21 cellular contexts compared by ENCODE assay signal in the genomic region with DNA sequence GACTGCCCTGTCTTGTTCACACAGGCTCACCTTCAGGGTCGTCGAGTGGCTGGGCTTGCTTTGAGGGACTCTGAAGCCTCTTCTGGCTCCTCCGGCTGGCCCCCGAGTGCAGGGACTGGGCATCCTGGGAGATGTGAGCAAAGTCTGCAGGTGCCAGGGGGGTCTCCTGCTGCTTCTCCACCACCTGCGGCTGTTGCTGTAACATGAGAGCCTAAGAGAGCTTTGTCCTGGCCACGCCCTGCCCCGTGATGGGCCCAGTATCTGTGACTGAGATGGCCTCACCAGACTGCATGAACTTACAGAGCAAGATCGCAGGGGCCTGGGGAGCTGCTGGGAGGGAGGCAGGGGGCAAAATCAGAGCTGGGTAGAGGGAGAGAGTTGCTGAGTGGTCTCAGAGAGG. TPM values are rescaled to one million over a fixed set of nuclear protein-coding genes. Genes with fewer than 3 reads are reported as not detected.
DNase-seq lines count a peak whose midpoint lies in the region; ATAC-seq lines count a peak whose summit lies in the region.
"Had no signal": no experiment of that assay in that cellular context is flagged by ENCODE, and none has a peak within 500 bp of the region (broad histone marks: within the 10 kb centered on the region; RNA-seq: fewer than 3 reads in every experiment).

No MANE protein-coding gene starts in this region.

- H3K4ac ChIP-seq in mesendoderm (ENCODE audit: low read depth, low read length), result no peak overlapping the region

- H3K4me2 ChIP-seq in GM23248 (ENCODE audit: unreplicated experiment) (no peak overlapping the region), mesendoderm (ENCODE audit: low read length) (no peak overlapping the region)

- no peak overlapping the region for H2BK5ac ChIP-seq in mesendoderm (ENCODE audit: low read length)

- no peaks in the 10 kb centered on the region for H3K9me3 ChIP-seq in GM23248 (ENCODE audit: low read depth)
- H3K9me3 ChIP-seq: BE2C had no signal

- ATAC-seq in GM21528 (IDR thresholded peaks at IDR 0.05; ENCODE audit: low FRiP score, unreplicated experiment), result no peak
- ATAC-seq: Panc1 had no signal

- no peak overlapping the region for H3K27ac ChIP-seq in GM23248
- H3K27ac ChIP-seq in mesendoderm (ENCODE audit: low read depth, low read length), result no peak overlapping the region
- H3K27ac ChIP-seq: sigmoid colon, upper lobe of left lung had no signal

- H3K9ac ChIP-seq in GM23248 (no peak overlapping the region), mesendoderm (ENCODE audit: low read length) (no peak overlapping the region)

- in situ Hi-C loops in GM23248 (cut with MboI), result no loop called here
- in situ Hi-C loops in KBM-7 (cut with MboI; ENCODE audit: low pct_unique_long_range_greater_than_20kb, low sequenced_read_pairs), result no loop called here

- H3K36me3 ChIP-seq in GM23248 (ENCODE audit: low read depth) (no peaks in the 10 kb centered on the region), mesendoderm (ENCODE audit: control insufficient read depth, insufficient read depth, low read length) (no peaks in the 10 kb centered on the region)
- H3K36me3 ChIP-seq: BE2C, sigmoid colon, upper lobe of left lung had no signal

- H3K27me3 ChIP-seq in GM23248 (replicated peaks; ENCODE audit: insufficient read depth) (no peaks in the 10 kb centered on the region), mesendoderm (ENCODE audit: insufficient read depth, low read length, poor library complexity) (no peaks in the 10 kb centered on the region)
- H3K27me3 ChIP-seq: BE2C, sigmoid colon, upper lobe of left lung had no signal

- no peaks in the 10 kb centered on the region for H3F3A ChIP-seq in GM23248 (ENCODE audit: insufficient read depth)

- H2AK5ac ChIP-seq in mesendoderm (ENCODE audit: low read length), result no peak overlapping the region

- H3K56ac ChIP-seq in mesendoderm (ENCODE audit: low read length), result no peak overlapping the region

- H4K5ac ChIP-seq in mesendoderm (ENCODE audit: low read length), result no peak overlapping the region

- H3K4me3 ChIP-seq in GM23248 (no peak overlapping the region), mesendoderm (ENCODE audit: low read length) (no peak overlapping the region)
- H3K4me3 ChIP-seq: sigmoid colon, upper lobe of left lung had no signal

- no peaks in the 10 kb centered on the region for H3K79me2 ChIP-seq in GM23248 (ENCODE audit: insufficient read depth)
- no peaks in the 10 kb centered on the region for H3K79me2 ChIP-seq in mesendoderm (ENCODE audit: control insufficient read depth, insufficient read depth, low read length)

- no peaks in the 10 kb centered on the region for H3K9me2 ChIP-seq in GM23248 (ENCODE audit: insufficient read depth)

- H2BK15ac ChIP-seq in mesendoderm (replicated peaks; ENCODE audit: low read depth), result no peak overlapping the region

- no peak overlapping the region for H2BK120ac ChIP-seq in mesendoderm (ENCODE audit: low read depth, low read length)

- H3K79me1 ChIP-seq in mesendoderm (ENCODE audit: low read length), result no peaks in the 10 kb centered on the region

- H2AFZ ChIP-seq in GM23248, result no peak overlapping the region

- no peak overlapping the region for H4K8ac ChIP-seq in mesendoderm (ENCODE audit: low read depth, low read length)

- H4K20me1 ChIP-seq in GM23248 (ENCODE audit: insufficient read depth), result no peaks in the 10 kb centered on the region

- WGBS in GM23248 (ENCODE audit: low coverage in 1 of 2, low lambda C conversion rate in 2 of 2, missing lambda C conversion rate in 2 of 2), 2 experiments, result 7 to 16% methylated on average over 8 of the region's 8 CpGs
- no CpG with 5 or more reads among the region's 8 CpGs for WGBS in mesendoderm (ENCODE audit: extremely low coverage, insufficient coverage, low lambda C conversion rate)

- DNase-seq in GM23248 (peak; percentile 14), NCI-H1436 (lab: John Stamatoyannopoulos, UW) (peak; percentile 25), SK-N-DZ (ENCODE audit: low spot score) (peak; percentile 37), mesendoderm (peak; percentile 38), NOMO-1 (lab: John Stamatoyannopoulos, UW; ENCODE audit: unreplicated experiment in 2 of 2) (no peak), KBM-7 (no peak)
- DNase-seq: activated effector memory CD4-positive, alpha-beta T cell treated with Interleukin-2 at 50 U/mL for 16 hours; anterior cingulate cortex; BE2C; HFFc6; Kasumi-1; kidney; occipital lobe; sigmoid colon; stimulated activated CD4-positive, alpha-beta T cell treated with anti-CD3 and anti-CD28 coated beads, Interleukin-4, amount 100 ng/mL, for 1 hour; SW 1271 had no signal

- H3K18ac ChIP-seq in mesendoderm (ENCODE audit: low read length), result no peak overlapping the region

- H3K4me1 ChIP-seq in GM23248 (ENCODE audit: insufficient read depth) (no peaks in the 10 kb centered on the region), mesendoderm (ENCODE audit: control insufficient read depth, low read depth, low read length) (no peaks in the 10 kb centered on the region)
- H3K4me1 ChIP-seq: BE2C, sigmoid colon, upper lobe of left lung had no signal

- no peak overlapping the region for H3K23ac ChIP-seq in mesendoderm (ENCODE audit: low read length)

RNA-seq across cellular contexts. Expression of a gene that starts 12.5 kb away (rescaled TPM):
- total RNA-seq in GM23248 (2014; rRNA removed; shearing (Covaris generic)), result not detected in 2 replicates
- not detected in 2 replicates for polyA plus RNA-seq in GM23248 (2016; fragmentation: Nextera tagmentation; extraction: Ambion mirVana)
- 0.17 and 1.7 TPM in 2 replicates for polyA plus RNA-seq in SK-N-DZ (2014; cell fraction: cytosol; rRNA removed)
- polyA plus RNA-seq in SK-N-DZ (2014; cell fraction: nucleus; rRNA removed), result 1.3 and 2.0 TPM in 2 replicates
- 0.13 TPM for polyA plus RNA-seq in mesendoderm (2013, experiment 1 of 2)
- 0.11 TPM for polyA plus RNA-seq in mesendoderm (2013, experiment 2 of 2)
- total RNA-seq: activated CD8-positive, alpha-beta memory T cell treated with anti-CD3 and anti-CD28 coated beads for 36 hours; HFFc6; kidney; occipital lobe had no signal

RNA-seq across cellular contexts. Expression of a gene that starts 21.8 kb away (rescaled TPM):
- 17.2 and 20.0 TPM in 2 replicates for total RNA-seq in GM23248 (2014; rRNA removed; shearing (Covaris generic))
- polyA plus RNA-seq in GM23248 (2016; fragmentation: Nextera tagmentation; extraction: Ambion mirVana), result 32.7 and 34.6 TPM in 2 replicates
- 107 and 112 TPM in 2 replicates for polyA plus RNA-seq in SK-N-DZ (2014; cell fraction: cytosol; rRNA removed)
- 61.1 and 103 TPM in 2 replicates for polyA plus RNA-seq in SK-N-DZ (2014; cell fraction: nucleus; rRNA removed)
- polyA plus RNA-seq in mesendoderm (2013, experiment 1 of 2), result 151 TPM
- 151 TPM for polyA plus RNA-seq in mesendoderm (2013, experiment 2 of 2)

RNA-seq across cellular contexts. Expression of a gene that starts 54.3 kb away (rescaled TPM):
- total RNA-seq in GM23248 (2014; rRNA removed; shearing (Covaris generic)), result not detected in 2 replicates
- not detected in 2 replicates for polyA plus RNA-seq in GM23248 (2016; fragmentation: Nextera tagmentation; extraction: Ambion mirVana)
- not detected in 2 replicates for polyA plus RNA-seq in SK-N-DZ (2014; cell fraction: cytosol; rRNA removed)
- polyA plus RNA-seq in SK-N-DZ (2014; cell fraction: nucleus; rRNA removed), result not detected in 2 replicates
- 0.04 TPM for polyA plus RNA-seq in mesendoderm (2013, experiment 1 of 2)
- 0.08 TPM for polyA plus RNA-seq in mesendoderm (2013, experiment 2 of 2)
- total RNA-seq: activated CD8-positive, alpha-beta memory T cell treated with anti-CD3 and anti-CD28 coated beads for 36 hours; epithelial cell of proximal tubule; HFFc6; kidney had no signal

RNA-seq across cellular contexts. Expression of a gene that starts 59.2 kb away (rescaled TPM):
- total RNA-seq in GM23248 (2014; rRNA removed; shearing (Covaris generic)), result 38.2 and 41.9 TPM in 2 replicates
- 47.6 and 49.7 TPM in 2 replicates for polyA plus RNA-seq in GM23248 (2016; fragmentation: Nextera tagmentation; extraction: Ambion mirVana)
- 70.4 and 72.8 TPM in 2 replicates for polyA plus RNA-seq in SK-N-DZ (2014; cell fraction: cytosol; rRNA removed)
- 54.3 and 66.1 TPM in 2 replicates for polyA plus RNA-seq in SK-N-DZ (2014; cell fraction: nucleus; rRNA removed)
- polyA plus RNA-seq in mesendoderm (2013, experiment 1 of 2), result 56.1 TPM
- polyA plus RNA-seq in mesendoderm (2013, experiment 2 of 2), result 52.6 TPM

RNA-seq across cellular contexts. Expression of a gene that starts 59.4 kb away (rescaled TPM):
- 5.4 and 15.3 TPM in 2 replicates for total RNA-seq in GM23248 (2014; rRNA removed; shearing (Covaris generic))
- 7.8 and 8.5 TPM in 2 replicates for polyA plus RNA-seq in GM23248 (2016; fragmentation: Nextera tagmentation; extraction: Ambion mirVana)
- polyA plus RNA-seq in SK-N-DZ (2014; cell fraction: cytosol; rRNA removed), result 21.1 and 21.7 TPM in 2 replicates
- polyA plus RNA-seq in SK-N-DZ (2014; cell fraction: nucleus; rRNA removed), result 10.9 and 24.9 TPM in 2 replicates
- polyA plus RNA-seq in mesendoderm (2013, experiment 1 of 2), result 35.5 TPM
- 34.6 TPM for polyA plus RNA-seq in mesendoderm (2013, experiment 2 of 2)

Comparison
In these comparisons a context has a peak if more than half of its experiments do, and no peak if none do; other contexts are left out.
1. DNase-seq: peak in GM23248 (single experiment), NCI-H1436 (single experiment), SK-N-DZ (single experiment) and mesendoderm (single experiment); none in NOMO-1 (0 of 2) and KBM-7 (single experiment).